ENCODE assay signal across 37 cellular contexts in genomic region chr4:93448691-93449293, GRCh38.
"Had no signal": no experiment of that assay in that cellular context is flagged by ENCODE, and none has a peak within 500 bp of the region (broad histone marks: within the 10 kb centered on the region; RNA-seq: fewer than 3 reads in every experiment).

No MANE protein-coding gene starts in this region.

- H3K27me3 Mint-ChIP-seq: activated B cell treated with CpG ODN at 0.5 μM for 24 hours; activated CD4-positive, alpha-beta memory T cell treated with anti-CD3 and anti-CD28 coated beads for 36 hours; activated CD4-positive, alpha-beta T cell treated with anti-CD3 and anti-CD28 coated beads, Interleukin-2, amount 10 ng/mL, durations not matched to agents 24 days and 14 days; activated CD8-positive, alpha-beta T cell treated with anti-CD3 and anti-CD28 coated beads for 36 hours; activated naive CD8-positive, alpha-beta T cell treated with anti-CD3 and anti-CD28 coated beads for 36 hours; activated T-helper 17 cell treated with anti-CD3 and anti-CD28 coated beads, Interleukin-2, amount 50 U/mL, for 72 hours had no signal

- H3K4me1 ChIP-seq: adrenal gland, body of pancreas, breast epithelium had no signal

- FAIRE-seq: astrocyte, TTC549 had no signal

- H3K36me3 ChIP-seq: adrenal gland, brain microvascular endothelial cell had no signal

- H3K36me3 Mint-ChIP-seq: activated CD4-positive, alpha-beta memory T cell treated with anti-CD3 and anti-CD28 coated beads for 36 hours; activated naive CD4-positive, alpha-beta T cell treated with anti-CD3 and anti-CD28 coated beads, Interleukin-2, amount 50 U/mL, for 72 hours; activated naive CD8-positive, alpha-beta T cell treated with anti-CD3 and anti-CD28 coated beads for 36 hours had no signal

- H3K27ac Mint-ChIP-seq: activated B cell treated with CpG ODN at 0.5 μM for 24 hours; activated CD4-positive, alpha-beta memory T cell treated with anti-CD3 and anti-CD28 coated beads for 36 hours; activated CD4-positive, alpha-beta T cell treated with anti-CD3 and anti-CD28 coated beads, Interleukin-2, amount 10 ng/mL, durations not matched to agents 24 days and 14 days; activated CD8-positive, alpha-beta T cell treated with anti-CD3 and anti-CD28 coated beads for 36 hours; activated naive CD4-positive, alpha-beta T cell treated with anti-CD3 and anti-CD28 coated beads for 36 hours; activated naive CD4-positive, alpha-beta T cell treated with anti-CD3 and anti-CD28 coated beads, Interleukin-2, amount 50 U/mL, for 72 hours; activated naive CD8-positive, alpha-beta T cell treated with anti-CD3 and anti-CD28 coated beads for 36 hours; activated T-cell treated with anti-CD3 and anti-CD28 coated beads, Interleukin-2, amount 50 U/mL, for 72 hours; activated T-helper 1 cell treated with anti-CD3 and anti-CD28 coated beads, Interleukin-12 subunit alpha, Interleukin-12 subunit beta, Interleukin-2, Interleukin-4 antibody, amounts not matched to agents 30 ng/mL and 10 ng/mL and 1 ng/mL, durations not matched to agents 14 hours and 24 hours and 36 hours; activated T-helper 17 cell treated with anti-CD3 and anti-CD28 coated beads, Interleukin-2, amount 50 U/mL, for 72 hours; T-helper 1 cell treated with Interleukin-12 subunit alpha and Interleukin-12 subunit beta and Interleukin-4 antibody, amounts not matched to agents 30 μg/mL and 1 μg/mL, for 36 hours; T-helper 2 cell treated with Interferon-gamma antibody and Interleukin-4, amounts not matched to agents 5 μg/mL and 100 μg/mL, for 36 hours had no signal

- H3K27me3 ChIP-seq: adrenal gland, body of pancreas, brain microvascular endothelial cell, breast epithelium had no signal

- H3K4me1 Mint-ChIP-seq: activated B cell treated with CpG ODN at 0.5 μM for 24 hours; activated CD4-positive, alpha-beta T cell treated with anti-CD3 and anti-CD28 coated beads, Interleukin-2, amount 10 ng/mL, durations not matched to agents 24 days and 14 days; activated naive CD8-positive, alpha-beta T cell treated with anti-CD3 and anti-CD28 coated beads for 36 hours; activated T-helper 17 cell treated with anti-CD3 and anti-CD28 coated beads, Interleukin-2, amount 50 U/mL, for 72 hours had no signal

- H3K27ac ChIP-seq: adrenal gland, body of pancreas, brain microvascular endothelial cell, breast epithelium, VCaP had no signal

- DNase-seq: activated B cell treated with CpG ODN at 0.5 μM for 24 hours; activated CD4-positive, alpha-beta memory T cell treated with anti-CD3 and anti-CD28 coated beads for 36 hours; activated CD4-positive, alpha-beta T cell treated with anti-CD3 and anti-CD28 coated beads for 4 hours; activated CD4-positive, alpha-beta T cell treated with anti-CD3 and anti-CD28 coated beads, Interleukin-2, amount 10 ng/mL, durations not matched to agents 24 days and 14 days; activated CD4-positive, alpha-beta T cell treated with anti-CD3 and anti-CD28 coated beads, Interleukin-2, amount 50 U/mL, for 1 hour; activated CD4-positive, alpha-beta T cell treated with anti-CD3 and anti-CD28 coated beads, Interleukin-2, amount 50 U/mL, for 4 hours; activated CD4-positive, CD25-positive, alpha-beta regulatory T cell treated with anti-CD3 and anti-CD28 coated beads, Interleukin-2, amount 50 U/mL, for 72 hours; activated CD8-positive, alpha-beta memory T cell treated with anti-CD3 and anti-CD28 coated beads, Interleukin-2, amount 50 U/mL, for 4 hours; activated CD8-positive, alpha-beta T cell treated with anti-CD3 and anti-CD28 coated beads for 36 hours; activated effector memory CD4-positive, alpha-beta T cell treated with anti-CD3 and anti-CD28 coated beads, Interleukin-2, amount 50 U/mL, for 16 hours; activated gamma-delta T cell treated with Interleukin-2 at 50 U/mL for 16 hours; activated naive CD4-positive, alpha-beta T cell; activated naive CD4-positive, alpha-beta T cell treated with anti-CD3 and anti-CD28 coated beads for 36 hours; activated naive CD4-positive, alpha-beta T cell treated with anti-CD3 and anti-CD28 coated beads, Interleukin-2, amount 50 U/mL, for 16 hours; activated naive CD8-positive, alpha-beta T cell treated with anti-CD3 and anti-CD28 coated beads for 36 hours; activated T-cell treated with anti-CD3 and anti-CD28 coated beads for 4 hours; activated T-cell treated with anti-CD3 and anti-CD28 coated beads, Interleukin-2, amount 50 U/mL, for 1 hour; activated T-cell treated with anti-CD3 and anti-CD28 coated beads, Interleukin-2, amount 50 U/mL, for 4 hours; activated T-cell treated with anti-CD3 and anti-CD28 coated beads, Interleukin-2, amount 50 U/mL, for 72 hours; adrenal gland; amniotic stem cell; aorta; body of pancreas; brain microvascular endothelial cell; central memory CD4-positive, alpha-beta T cell; T-helper 1 cell; T-helper 2 cell; T-helper 9 cell had no signal

- H3K4me3 Mint-ChIP-seq: activated B cell treated with CpG ODN at 0.5 μM for 24 hours; activated CD4-positive, alpha-beta memory T cell treated with anti-CD3 and anti-CD28 coated beads for 36 hours; activated CD4-positive, alpha-beta T cell treated with anti-CD3 and anti-CD28 coated beads, Interleukin-2, amount 10 ng/mL, durations not matched to agents 24 days and 14 days; activated CD8-positive, alpha-beta T cell treated with anti-CD3 and anti-CD28 coated beads for 36 hours; activated naive CD4-positive, alpha-beta T cell treated with anti-CD3 and anti-CD28 coated beads for 36 hours; activated naive CD8-positive, alpha-beta T cell treated with anti-CD3 and anti-CD28 coated beads for 36 hours; activated T-cell treated with anti-CD3 and anti-CD28 coated beads, Interleukin-2, amount 50 U/mL, for 4 hours; activated T-cell treated with anti-CD3 and anti-CD28 coated beads, Interleukin-2, amount 50 U/mL, for 72 hours; activated T-helper 1 cell treated with anti-CD3 and anti-CD28 coated beads, Interleukin-12 subunit alpha, Interleukin-12 subunit beta, Interleukin-2, Interleukin-4 antibody, amounts not matched to agents 30 ng/mL and 10 ng/mL and 1 ng/mL, durations not matched to agents 14 hours and 24 hours and 36 hours; activated T-helper 17 cell treated with anti-CD3 and anti-CD28 coated beads, Interleukin-2, amount 50 U/mL, for 72 hours; T-helper 1 cell treated with Interleukin-12 subunit alpha and Interleukin-12 subunit beta and Interleukin-4 antibody, amounts not matched to agents 30 μg/mL and 1 μg/mL, for 36 hours; T-helper 2 cell treated with Interferon-gamma antibody and Interleukin-4, amounts not matched to agents 5 μg/mL and 100 μg/mL, for 36 hours had no signal

- H3K4me3 ChIP-seq: adrenal gland, body of pancreas, breast epithelium had no signal

- H3K9me3 ChIP-seq: adrenal gland, body of pancreas, breast epithelium had no signal

- H3K9me3 Mint-ChIP-seq: activated B cell treated with CpG ODN at 0.5 μM for 24 hours; activated CD4-positive, alpha-beta memory T cell treated with anti-CD3 and anti-CD28 coated beads for 36 hours; activated CD4-positive, alpha-beta T cell treated with anti-CD3 and anti-CD28 coated beads, Interleukin-2, amount 10 ng/mL, durations not matched to agents 24 days and 14 days; activated naive CD4-positive, alpha-beta T cell treated with anti-CD3 and anti-CD28 coated beads for 36 hours; activated T-cell treated with anti-CD3 and anti-CD28 coated beads, Interleukin-2, amount 50 U/mL, for 4 hours; activated T-helper 1 cell treated with anti-CD3 and anti-CD28 coated beads, Interleukin-12 subunit alpha, Interleukin-12 subunit beta, Interleukin-2, Interleukin-4 antibody, amounts not matched to agents 30 ng/mL and 10 ng/mL and 1 ng/mL, durations not matched to agents 14 hours and 24 hours and 36 hours; activated T-helper 17 cell treated with anti-CD3 and anti-CD28 coated beads, Interleukin-2, amount 50 U/mL, for 72 hours; T-helper 1 cell treated with Interleukin-12 subunit alpha and Interleukin-12 subunit beta and Interleukin-4 antibody, amounts not matched to agents 30 μg/mL and 1 μg/mL, for 36 hours had no signal

- ATAC-seq: activated CD8-positive, alpha-beta T cell treated with anti-CD3 and anti-CD28 coated beads for 36 hours; activated naive CD4-positive, alpha-beta T cell treated with anti-CD3 and anti-CD28 coated beads, Interleukin-2, amount 50 U/mL, for 72 hours; activated T-cell treated with anti-CD3 and anti-CD28 coated beads, Interleukin-2, amount 50 U/mL, for 4 hours; activated T-cell treated with anti-CD3 and anti-CD28 coated beads, Interleukin-2, amount 50 U/mL, for 72 hours; activated T-helper 17 cell treated with anti-CD3 and anti-CD28 coated beads, Interleukin-2, amount 50 U/mL, for 72 hours; body of pancreas had no signal
